ENCODE assay signal across 8 cellular contexts in genomic region chr7:786472-787255, GRCh38.
DNase-seq lines count a peak whose midpoint lies in the region; ATAC-seq and TF ChIP-seq lines count a peak whose summit lies in the region.

No MANE protein-coding gene starts in this region.

- TF ChIP-seq CTCF in astrocyte of the cerebellum (IDR thresholded peaks at IDR 0.05; ENCODE audit: low read depth, low read length, missing control alignments) = peak; percentile 97

- no peak overlapping the region for H3K4me3 ChIP-seq in astrocyte of the cerebellum (ENCODE audit: low read depth, low read length)

- in situ Hi-C loops in KBM-7 (cut with MboI; ENCODE audit: low pct_unique_long_range_greater_than_20kb, low sequenced_read_pairs) = no loop called here
- in situ Hi-C loops in astrocyte of the cerebellum (cut with HindIII; ENCODE audit: low sequenced_read_pairs) = loop anchor here (5.0 to 25.0 kb wide), 3 partner anchors 56 to 176 kb away; partner anchors contain the start of gene ADAP1

- ATAC-seq in HG02852 (IDR thresholded peaks at IDR 0.05; ENCODE audit: unreplicated experiment) (no peak), GM18517 (IDR thresholded peaks at IDR 0.05; ENCODE audit: unreplicated experiment) (no peak)

- DNase-seq in DMS53 (lab: John Stamatoyannopoulos, UW) = peak; percentile 70
- DNase-seq in KBM-7 = peak; percentile 50
- DNase-seq in T-helper 22 cell (ENCODE audit: low read depth) = peak; percentile 18
- no peak for DNase-seq in astrocyte of the cerebellum (ENCODE audit: low read depth)
- DNase-seq in iPS-NIHi11 (ENCODE audit: low spot score) = peak; percentile 90
- peak; percentile 68 to 69 for DNase-seq in stimulated activated CD4-positive, alpha-beta T cell treated with anti-CD3 and anti-CD28 coated beads, Interleukin-1b, Interleukin-23, amount 100 ng/mL, for 4 hours (ENCODE audit: low read depth in 2 of 2)
